ENCODE assay signal across 8 cellular contexts in the genomic region with DNA sequence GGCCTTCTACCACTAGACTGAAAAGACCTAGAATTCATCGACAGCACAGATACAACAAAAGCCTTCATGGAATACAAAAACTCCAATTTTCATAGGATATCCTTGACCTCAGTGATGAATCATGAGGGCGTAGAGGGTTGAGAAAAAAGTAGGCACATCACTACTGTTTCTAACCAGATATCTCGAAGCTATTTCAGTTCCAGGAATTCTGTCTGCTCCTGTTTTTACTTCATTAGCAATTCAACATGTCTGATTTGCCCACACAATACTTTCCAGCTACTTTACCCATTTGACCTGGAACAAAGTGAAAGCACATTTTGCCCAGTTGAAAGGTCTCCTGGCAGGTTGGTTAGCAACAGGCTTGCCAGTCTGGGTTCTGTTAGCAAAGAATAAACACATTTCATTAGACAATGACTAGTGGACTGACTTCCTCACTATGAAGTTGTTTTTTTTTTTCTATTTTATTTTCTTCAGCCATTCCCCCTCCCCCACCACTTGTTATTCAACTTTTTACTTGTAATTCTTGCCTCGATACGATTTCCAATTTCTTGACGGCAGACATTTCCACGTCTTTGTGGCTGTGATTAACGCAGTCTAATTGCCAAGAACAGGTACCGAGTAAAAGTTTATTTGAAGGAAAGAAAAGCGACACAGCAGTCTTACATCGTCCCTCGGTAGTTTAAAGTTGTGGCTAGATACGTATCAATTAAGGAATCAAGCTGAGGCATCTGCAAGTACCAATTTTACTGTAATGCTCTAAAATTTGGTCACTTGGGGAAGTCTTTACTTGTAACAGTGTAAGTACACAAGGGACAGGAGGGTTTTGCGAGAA. TPM values are rescaled to one million over a fixed set of nuclear protein-coding genes. Genes with fewer than 3 reads are reported as not detected.
DNase-seq lines count a peak whose midpoint lies in the region; ATAC-seq lines count a peak whose summit lies in the region.

No MANE protein-coding gene starts in this region.

- ATAC-seq in stimulated activated memory B cell treated with anti-CD40 and anti-IgM and Interleukin-4, amounts not matched to agents 10 μg/mL and 1 μg/mL and 100 μg/mL, for 72 hours, result no peak

- 4 to 10% (median 9%) methylated on average over 14 of the region's 14 CpGs for WGBS in adipose tissue, 3 donors

- H3K9me3 Mint-ChIP-seq in stimulated activated memory B cell treated with anti-CD40 and anti-IgM and Interleukin-4, amounts not matched to agents 10 μg/mL and 1 μg/mL and 100 μg/mL, for 72 hours, result no peaks in the 10 kb centered on the region

- H4K20me1 ChIP-seq in Karpas-422 (ENCODE audit: insufficient read depth, low read depth, low read length), result peaks cover 19% of the 10 kb centered on the region; the same call in 1 of the 2 replicates

- no peaks in the 10 kb centered on the region for H3K36me3 ChIP-seq in Karpas-422 (ENCODE audit: insufficient read depth, low read length)

- H3K27me3 ChIP-seq in Karpas-422 (ENCODE audit: low read length), result peaks cover 5% of the 10 kb centered on the region; the same call in 1 of the 2 replicates

- peaks cover 41% of the 10 kb centered on the region for H3K4me1 ChIP-seq in Karpas-422 (ENCODE audit: low read length)

- peak overlapping the region; percentile 84 for H3K4me3 ChIP-seq in Karpas-422 (ENCODE audit: low read length)

- peaks cover 23% of the 10 kb centered on the region for H3K4me1 Mint-ChIP-seq in stimulated activated memory B cell treated with anti-CD40 and anti-IgM and Interleukin-4, amounts not matched to agents 10 μg/mL and 1 μg/mL and 100 μg/mL, for 72 hours

- H3K36me3 Mint-ChIP-seq in stimulated activated memory B cell treated with anti-CD40 and anti-IgM and Interleukin-4, amounts not matched to agents 10 μg/mL and 1 μg/mL and 100 μg/mL, for 72 hours, result no peaks in the 10 kb centered on the region

- peak overlapping the region; percentile 93 for H2AFZ ChIP-seq in Karpas-422 (ENCODE audit: low read length)

- H3K27ac ChIP-seq in Karpas-422 (ENCODE audit: low read length), result no peak overlapping the region
- peak overlapping the region; percentile 95 for H3K27ac ChIP-seq in adipose tissue (ENCODE audit: low read depth, low read length)

- no peaks in the 10 kb centered on the region for H3K79me2 ChIP-seq in Karpas-422 (ENCODE audit: low read length)

- H3K9me3 ChIP-seq in Karpas-422 (ENCODE audit: low read length), result no peaks in the 10 kb centered on the region

- H3K4me2 ChIP-seq in Karpas-422 (ENCODE audit: low read depth, low read length, poor library complexity, severe bottlenecking), result peak overlapping the region; percentile 97

- peak; percentile 46 for DNase-seq in DMS53 treated with DMSO at 0.1 percent for 48 hours (lab: John Stamatoyannopoulos, UW; ENCODE audit: unreplicated experiment)
- DNase-seq in Karpas-422, result no peak
- peak; percentile 55 for DNase-seq in iris pigment epithelial cell (ENCODE audit: low read depth)
- DNase-seq in hepatic stellate cell (ENCODE audit: low spot score), result no peak
- no peak for DNase-seq in NCI-H1694 (lab: John Stamatoyannopoulos, UW)
- DNase-seq in AG20443 (ENCODE audit: low spot score), result no peak

- H3K27ac Mint-ChIP-seq in stimulated activated memory B cell treated with anti-CD40 and anti-IgM and Interleukin-4, amounts not matched to agents 10 μg/mL and 1 μg/mL and 100 μg/mL, for 72 hours, result peak overlapping the region; percentile 97

- H3K9ac ChIP-seq in Karpas-422 (ENCODE audit: low read length), result peak overlapping the region; percentile 90

- H3K9me2 ChIP-seq in Karpas-422 (replicated peaks; ENCODE audit: insufficient read depth, low read length), result no peaks in the 10 kb centered on the region

- no peaks in the 10 kb centered on the region for H3K27me3 Mint-ChIP-seq in stimulated activated memory B cell treated with anti-CD40 and anti-IgM and Interleukin-4, amounts not matched to agents 10 μg/mL and 1 μg/mL and 100 μg/mL, for 72 hours

- peak overlapping the region; percentile 94 for H3K4me3 Mint-ChIP-seq in stimulated activated memory B cell treated with anti-CD40 and anti-IgM and Interleukin-4, amounts not matched to agents 10 μg/mL and 1 μg/mL and 100 μg/mL, for 72 hours

RNA-seq across cellular contexts. Expression of a gene that starts 4.0 kb away (rescaled TPM):
- 6.6 and 9.5 TPM in 2 replicates for total RNA-seq in Karpas-422 (2014; rRNA removed; shearing (Covaris generic); ENCODE audit: low replicate concordance)
- polyA plus RNA-seq in adipose tissue, result 1 to 10 TPM; 5.0 to 8.2 (median 7.2) TPM

Comparison
In these comparisons a context has a peak if more than half of its experiments do, and no peak if none do; other contexts are left out.
1. DNase-seq: peak in DMS53 treated with DMSO at 0.1 percent for 48 hours (single experiment) and iris pigment epithelial cell (single experiment); none in Karpas-422 (single experiment), hepatic stellate cell (single experiment), NCI-H1694 (single experiment) and AG20443 (single experiment).